14 cellular contexts compared by ENCODE assay signal in the genomic region with DNA sequence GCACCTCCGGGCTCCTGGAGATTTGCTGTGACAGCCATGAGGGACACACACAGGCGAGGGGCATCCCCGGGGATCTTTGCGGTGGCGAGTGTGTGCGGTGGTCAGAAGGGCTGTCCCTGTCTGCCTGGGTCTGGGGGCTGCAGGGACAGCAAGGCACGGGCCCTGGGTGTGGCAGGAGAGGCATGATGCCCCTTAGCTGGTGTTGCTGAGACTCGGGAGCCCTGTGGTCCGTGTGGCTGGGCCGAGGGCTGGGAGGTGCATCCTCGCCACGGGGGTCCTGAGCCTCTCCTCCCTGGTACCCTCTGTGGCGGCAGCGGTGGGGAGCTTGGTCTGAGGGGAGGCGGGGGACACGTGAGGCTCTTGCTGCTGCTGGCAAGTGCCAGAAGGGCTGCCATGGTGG. TPM values are rescaled to one million over a fixed set of nuclear protein-coding genes. Genes with fewer than 3 reads are reported as not detected.
A peak's percentile ranks its signal among the peaks of the same experiment; 100 is the strongest.
DNase-seq lines count a peak whose midpoint lies in the region; ATAC-seq and TF ChIP-seq lines count a peak whose summit lies in the region.
"Had no signal": no experiment of that assay in that cellular context is flagged by ENCODE, and none has a peak within 500 bp of the region (broad histone marks: within the 10 kb centered on the region; RNA-seq: fewer than 3 reads in every experiment).

No MANE protein-coding gene starts in this region.

- peak overlapping the region; percentile 25 for H3K27ac Mint-ChIP-seq in mesothelial cell of epicardium
- H3K27ac Mint-ChIP-seq in stimulated activated effector memory CD8-positive, alpha-beta T cell treated with anti-CD3 and anti-CD28 coated beads, Interleukin-12 subunit alpha, Interleukin-12 subunit beta, amount 100 ng/mL, for 72 hours = peak overlapping the region; percentile 44

- H3K36me3 ChIP-seq in IMR-90 (ENCODE audit: control insufficient read depth, insufficient read depth, low read length) (peaks cover 26% of the 10 kb centered on the region), A673 (ENCODE audit: insufficient read depth, low read length, poor library complexity, severe bottlenecking) (peaks cover 27% of the 10 kb centered on the region)

- no peaks in the 10 kb centered on the region; the same call in 1 of the 2 replicates for H3K27me3 ChIP-seq in IMR-90 (ENCODE audit: control insufficient read depth, insufficient read depth, low read length)
- H3K27me3 ChIP-seq in A673 (replicated peaks; ENCODE audit: insufficient read depth, low read depth, low read length, poor library complexity) = no peaks in the 10 kb centered on the region
- H3K27me3 ChIP-seq: BLaER1 had no signal

- CTCF ChIA-PET in IMR-90 (lab: Yijun Ruan, JAX) = interaction anchor here (1.3 kb wide), 1 partner anchor 29 kb away, joined by 3 read pairs; no protein-coding TSS in a partner anchor
- CTCF ChIA-PET in A673 (lab: Charles Lee) = no interaction called here

- POLR2A ChIA-PET in IMR-90 (lab: Charles Lee; ENCODE audit: unreplicated experiment) (no interaction called here), A673 (lab: Charles Lee; ENCODE audit: low non-redundant PET) (no interaction called here)

- H3K23ac ChIP-seq in IMR-90 (ENCODE audit: low read depth, low read length) = no peak overlapping the region

- H3K27ac ChIP-seq in IMR-90 (ENCODE audit: insufficient read depth, low read length) (no peak overlapping the region), A673 (ENCODE audit: low read depth, low read length, poor library complexity, severe bottlenecking) (no peak overlapping the region)
- H3K27ac ChIP-seq: BLaER1, GM23248 had no signal

- peaks cover 4% of the 10 kb centered on the region; the same call in 1 of the 2 replicates for H4K20me1 ChIP-seq in IMR-90 (ENCODE audit: insufficient read depth, low read length)

- no peak for TF ChIP-seq CTCF in IMR-90 (conservative IDR thresholded peaks at IDR 0.05; ENCODE audit: low read depth, low read length)
- no peak for TF ChIP-seq CTCF in mesothelial cell of epicardium (IDR thresholded peaks at IDR 0.05; ENCODE audit: unreplicated experiment)
- TF ChIP-seq CTCF in A673 (conservative IDR thresholded peaks at IDR 0.05; ENCODE audit: low read depth, low read length) = no peak

- no peak overlapping the region for H2AFZ ChIP-seq in IMR-90 (replicated peaks; ENCODE audit: low read length, poor library complexity)
- H2AFZ ChIP-seq: GM23248 had no signal

- H2AK9ac ChIP-seq in IMR-90 (replicated peaks; ENCODE audit: low read depth, low read length, poor library complexity) = peak overlapping the region; percentile 37

- no peak overlapping the region for H3K4me2 ChIP-seq in IMR-90 (ENCODE audit: low read depth, low read length)
- H3K4me2 ChIP-seq: BLaER1 had no signal

- H3K4me1 ChIP-seq in IMR-90 (ENCODE audit: control insufficient read depth, insufficient read depth, low read length) (no peaks in the 10 kb centered on the region), A673 (ENCODE audit: insufficient read depth, low read length, poor library complexity, severe bottlenecking) (no peaks in the 10 kb centered on the region)

- dilution Hi-C loops in IMR-90 (cut with HindIII; ENCODE audit: low sequenced_read_pairs, unreplicated experiment) = no loop called here

- H3K9me3 ChIP-seq in IMR-90 (ENCODE audit: control insufficient read depth, insufficient read depth, low read length) (no peaks in the 10 kb centered on the region), A673 (ENCODE audit: low read depth, low read length, poor library complexity, severe bottlenecking) (no peaks in the 10 kb centered on the region)
- H3K9me3 ChIP-seq: BLaER1 had no signal

- no peak overlapping the region for H3K18ac ChIP-seq in IMR-90 (ENCODE audit: low read depth, low read length)

- H3K4me3 ChIP-seq in IMR-90 (ENCODE audit: insufficient read depth, low read depth, low read length) (no peak overlapping the region), A673 (ENCODE audit: low read depth, low read length, poor library complexity, severe bottlenecking) (no peak overlapping the region)
- H3K4me3 ChIP-seq: BLaER1, GM23248 had no signal

- H2AK5ac ChIP-seq in IMR-90 (ENCODE audit: low read depth, low read length) = no peak overlapping the region

- H3K9ac ChIP-seq in IMR-90 (ENCODE audit: low read depth, low read length) = no peak overlapping the region
- H3K9ac ChIP-seq: BLaER1, GM23248 had no signal

- no peak overlapping the region for H3K56ac ChIP-seq in IMR-90 (ENCODE audit: extremely low read depth, insufficient read depth, low read length)

- H3K9me3 Mint-ChIP-seq in mesothelial cell of epicardium = no peaks in the 10 kb centered on the region
- no peaks in the 10 kb centered on the region for H3K9me3 Mint-ChIP-seq in stimulated activated effector memory CD8-positive, alpha-beta T cell treated with anti-CD3 and anti-CD28 coated beads, Interleukin-12 subunit alpha, Interleukin-12 subunit beta, amount 100 ng/mL, for 72 hours

- intact Hi-C loops in IMR-90 (cut with micrococcal nuclease) (no loop called here), A673 (cut with micrococcal nuclease; ENCODE audit: unreplicated experiment) (no loop called here)

- no peak overlapping the region for H2BK20ac ChIP-seq in IMR-90 (ENCODE audit: low read depth, low read length)

- no peak for TF ChIP-seq POLR2A in IMR-90 (IDR thresholded peaks at IDR 0.05; ENCODE audit: low read depth, low read length)

- H3K36me3 Mint-ChIP-seq in mesothelial cell of epicardium = peaks cover 3% of the 10 kb centered on the region
- peaks cover 26% of the 10 kb centered on the region for H3K36me3 Mint-ChIP-seq in stimulated activated effector memory CD8-positive, alpha-beta T cell treated with anti-CD3 and anti-CD28 coated beads, Interleukin-12 subunit alpha, Interleukin-12 subunit beta, amount 100 ng/mL, for 72 hours

- H3K27me3 Mint-ChIP-seq in mesothelial cell of epicardium (ENCODE audit: low read depth) = peaks cover 8% of the 10 kb centered on the region

- H4K5ac ChIP-seq in IMR-90 (ENCODE audit: low read depth, low read length) = no peak overlapping the region

- H2BK5ac ChIP-seq in IMR-90 (ENCODE audit: low read depth, low read length, poor library complexity, severe bottlenecking) = no peak overlapping the region

- no peak overlapping the region for H3K4ac ChIP-seq in IMR-90 (ENCODE audit: low read depth, low read length)

- DNase-seq in D341Med (ENCODE audit: low spot score) (peak; percentile 27), IMR-90 (no peak), mesothelial cell of epicardium (ENCODE audit: low spot score in 2 of 2, unreplicated experiment in 2 of 2) (no peak), A673 (ENCODE audit: low spot score) (no peak)
- no peak for DNase-seq in stimulated activated effector memory CD8-positive, alpha-beta T cell treated with anti-CD3 and anti-CD28 coated beads, Interleukin-12 subunit alpha, Interleukin-12 subunit beta, amount 100 ng/mL, for 72 hours (ENCODE audit: low spot score in 2 of 2)
- no peak for DNase-seq in activated CD8-positive, alpha-beta memory T cell treated with anti-CD3 and anti-CD28 coated beads, Interleukin-2, amount 50 U/mL, for 48 hours
- DNase-seq in central memory CD4-positive, alpha-beta T cell = no peak
- DNase-seq: AML-193; CD4-positive, CD25-positive, alpha-beta regulatory T cell; DMS79 treated with DMSO at 0.1 percent for 48 hours; EL; GM23248 had no signal

- H4K91ac ChIP-seq in IMR-90 (ENCODE audit: insufficient read depth, low read depth, low read length) = no peak overlapping the region

- no peaks in the 10 kb centered on the region for H3K4me1 Mint-ChIP-seq in mesothelial cell of epicardium
- peaks cover 9% of the 10 kb centered on the region for H3K4me1 Mint-ChIP-seq in stimulated activated effector memory CD8-positive, alpha-beta T cell treated with anti-CD3 and anti-CD28 coated beads, Interleukin-12 subunit alpha, Interleukin-12 subunit beta, amount 100 ng/mL, for 72 hours

- no peak for TF ChIP-seq RAD21 in IMR-90 (IDR thresholded peaks at IDR 0.05; ENCODE audit: low read length)

- no peaks in the 10 kb centered on the region for H3K9me1 ChIP-seq in IMR-90 (ENCODE audit: insufficient read depth, low read length)

- in situ Hi-C loops in IMR-90 (cut with MboI; ENCODE audit: low sequenced_read_pairs) = no loop called here

- 94% methylated on average over 6 of the region's 16 CpGs; no CpG with 5 or more reads in 1 of the 2 experiments for WGBS in IMR-90 (ENCODE audit: extremely low coverage in 2 of 2, insufficient read length in 1 of 2), 2 experiments

- no TSS peak for BruUV-seq in IMR-90 (replicated peaks; lab: Mats Ljungman, UMichigan)
- no TSS peak for BruUV-seq in A673 (replicated peaks; lab: Mats Ljungman, UMichigan)

- H3K79me1 ChIP-seq in IMR-90 (ENCODE audit: low read depth in 1 of 2, low read length in 2 of 2) = no peaks in the 10 kb centered on the region

- no peak overlapping the region for H4K8ac ChIP-seq in IMR-90 (ENCODE audit: low read depth in 2 of 2, low read length in 2 of 2)

- no peak overlapping the region for H2BK120ac ChIP-seq in IMR-90 (ENCODE audit: low read depth, low read length)

- no peak overlapping the region for H3K4me3 Mint-ChIP-seq in mesothelial cell of epicardium
- H3K4me3 Mint-ChIP-seq in stimulated activated effector memory CD8-positive, alpha-beta T cell treated with anti-CD3 and anti-CD28 coated beads, Interleukin-12 subunit alpha, Interleukin-12 subunit beta, amount 100 ng/mL, for 72 hours = no peak overlapping the region
- H3K4me3 Mint-ChIP-seq: CD4-positive, CD25-positive, alpha-beta regulatory T cell had no signal

- ATAC-seq in IMR-90 (ENCODE audit: low read depth) = no peak
- no peak for ATAC-seq in stimulated activated effector memory CD8-positive, alpha-beta T cell treated with anti-CD3 and anti-CD28 coated beads, Interleukin-12 subunit alpha, Interleukin-12 subunit beta, amount 100 ng/mL, for 72 hours

- H3K14ac ChIP-seq in IMR-90 (replicated peaks; ENCODE audit: low read depth, low read length) = no peak overlapping the region

- no peak overlapping the region for H2BK15ac ChIP-seq in IMR-90 (ENCODE audit: low read depth, low read length)

RNA-seq across cellular contexts. Expression of a gene that starts 6.6 kb away (rescaled TPM):
- total RNA-seq in IMR-90 (2012; rRNA removed) (9.1 and 11.9 TPM in 2 replicates), mesothelial cell of epicardium (91.7 to 96.3 TPM (median 93.1 TPM) in 3 replicates), A673 (2021) (60.0 and 65.4 TPM in 2 replicates)
- 9.6 and 18.2 TPM in 2 replicates for polyA plus RNA-seq in IMR-90 (2012; rRNA removed)
- polyA plus RNA-seq in IMR-90 (2012; cell fraction: cytosol; rRNA removed) = 9.3 and 32.6 TPM in 2 replicates
- polyA plus RNA-seq in IMR-90 (2012; cell fraction: nucleus; rRNA removed; ENCODE audit: low replicate concordance) = 7.9 and 22.2 TPM in 2 replicates

RNA-seq across cellular contexts. Expression of a gene that starts 17.9 kb away (rescaled TPM):
- total RNA-seq in IMR-90 (2012; rRNA removed) = 42.5 and 47.5 TPM in 2 replicates
- 66.3 and 79.9 TPM in 2 replicates for polyA plus RNA-seq in IMR-90 (2012; rRNA removed)
- polyA plus RNA-seq in IMR-90 (2012; cell fraction: cytosol; rRNA removed) = 48.0 and 72.2 TPM in 2 replicates
- polyA plus RNA-seq in IMR-90 (2012; cell fraction: nucleus; rRNA removed; ENCODE audit: low replicate concordance) = 121 and 247 TPM in 2 replicates
- 103 to 111 TPM (median 105 TPM) in 3 replicates for total RNA-seq in mesothelial cell of epicardium
- total RNA-seq in A673 (2021) = 138 and 139 TPM in 2 replicates

RNA-seq across cellular contexts. Expression of a gene that starts 30.5 kb away (rescaled TPM):
- total RNA-seq in IMR-90 (2012; rRNA removed) (22.8 and 29.2 TPM in 2 replicates), mesothelial cell of epicardium (143 to 154 TPM (median 153 TPM) in 3 replicates), A673 (2021) (256 and 258 TPM in 2 replicates)
- polyA plus RNA-seq in IMR-90 (2012; rRNA removed) = 177 and 248 TPM in 2 replicates
- polyA plus RNA-seq in IMR-90 (2012; cell fraction: cytosol; rRNA removed) = 116 and 122 TPM in 2 replicates
- polyA plus RNA-seq in IMR-90 (2012; cell fraction: nucleus; rRNA removed; ENCODE audit: low replicate concordance) = 35.8 and 42.4 TPM in 2 replicates

RNA-seq across cellular contexts. Expression of a gene that starts 50.9 kb away (rescaled TPM):
- not detected in 2 replicates for total RNA-seq in IMR-90 (2012; rRNA removed)
- 0.04 TPM in 1 of 2 replicates, not detected in the other for polyA plus RNA-seq in IMR-90 (2012; rRNA removed)
- polyA plus RNA-seq in IMR-90 (2012; cell fraction: cytosol; rRNA removed) = 0.05 TPM in 1 of 2 replicates, not detected in the other
- 0.76 and 1.1 TPM in 2 replicates for polyA plus RNA-seq in IMR-90 (2012; cell fraction: nucleus; rRNA removed; ENCODE audit: low replicate concordance)
- total RNA-seq in mesothelial cell of epicardium = 0.38 to 0.51 TPM (median 0.38 TPM) in 3 replicates
- total RNA-seq in A673 (2021) = not detected in 2 replicates
- total RNA-seq: CD4-positive, CD25-positive, alpha-beta regulatory T cell; GM23248; HT1080 had no signal
- polyA plus RNA-seq: CD4-positive, CD25-positive, alpha-beta regulatory T cell; GM23248 had no signal
